Comparison of ENCODE assay signal across 8 cellular contexts in genomic region chr1:227004796-227005195, GRCh38.
"Had no signal": no experiment of that assay in that cellular context is flagged by ENCODE, and none has a peak within 500 bp of the region (broad histone marks: within the 10 kb centered on the region; RNA-seq: fewer than 3 reads in every experiment).

No MANE protein-coding gene starts in this region.

- H3K4me2 ChIP-seq: GM23338 had no signal

- DNase-seq: H9, HCEC 1CT had no signal

- H3K36me3 Mint-ChIP-seq: IgD-negative memory B cell had no signal

- H3K4me1 Mint-ChIP-seq: GM23338, H9 had no signal

- H3K27ac ChIP-seq: HL-60 had no signal

- H3K9me3 Mint-ChIP-seq: GM23338, H9, IgD-negative memory B cell had no signal

- H3K4me3 Mint-ChIP-seq: GM23338, H9, IgD-negative memory B cell had no signal

- ATAC-seq: GM23338, HepG2 had no signal

- H3K27ac Mint-ChIP-seq: GM23338, H9 had no signal

- H3K4me3 ChIP-seq: GM23338 had no signal

- H2AFZ ChIP-seq: GM23338 had no signal

- FAIRE-seq: H1, H54, HepG2 had no signal
